ENCODE assay signal across 1 cellular context in the genomic region with DNA sequence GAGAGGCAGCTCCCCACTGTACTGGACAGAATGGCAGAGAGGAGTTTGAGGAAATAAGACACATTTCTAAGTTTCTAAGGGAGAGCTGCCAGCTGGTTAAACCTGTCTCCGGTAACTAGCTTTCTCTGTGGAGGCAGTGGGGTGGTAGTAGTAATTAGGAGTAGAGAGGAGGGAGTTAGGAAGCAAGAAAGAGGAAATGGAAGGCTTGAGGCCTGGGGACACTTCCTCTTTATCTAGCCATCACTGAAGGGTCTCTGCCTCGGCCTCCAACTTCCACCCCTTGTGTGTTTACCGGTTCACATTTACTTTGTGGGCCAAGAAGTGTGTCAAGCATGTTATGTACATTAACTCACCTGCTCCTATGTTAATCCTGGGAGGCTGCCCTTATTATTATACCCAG.
TF ChIP-seq lines count a peak whose summit lies in the region.

No MANE protein-coding gene starts in this region.

TF ChIP-seq in H1, 55 proteins besides CTCF, POLR2A, EP300 and RAD21:
- TF ChIP-seq CBX5 (IDR thresholded peaks at IDR 0.05; ENCODE audit: low read depth, low read length) (no peak), SP4 (IDR thresholded peaks at IDR 0.05; ENCODE audit: low read length) (no peak), SP2 (IDR thresholded peaks at IDR 0.05; ENCODE audit: low read length) (no peak), EZH2 (IDR thresholded peaks at IDR 0.05; ENCODE audit: low read depth, low read length, severe bottlenecking) (no peak), SRF (IDR thresholded peaks at IDR 0.05; ENCODE audit: low read depth, low read length) (no peak), KDM4A (IDR thresholded peaks at IDR 0.05; ENCODE audit: low read depth, low read length, severe bottlenecking) (no peak), SIRT6 (IDR thresholded peaks at IDR 0.05; ENCODE audit: low read length) (no peak), CHD2 (IDR thresholded peaks at IDR 0.05; ENCODE audit: low read length) (no peak), KDM1A (IDR thresholded peaks at IDR 0.05; ENCODE audit: borderline replicate concordance, low read length) (no peak), BCL11A (IDR thresholded peaks at IDR 0.05; ENCODE audit: low read depth in 2 of 2, low read length in 2 of 2) (no peak), JUN (IDR thresholded peaks at IDR 0.05; ENCODE audit: low read depth, low read length) (no peak), KDM5A (IDR thresholded peaks at IDR 0.05; ENCODE audit: low read length) (no peak), ASH2L (IDR thresholded peaks at IDR 0.05; ENCODE audit: low read length) (no peak)
- TF ChIP-seq, protein P1, sequence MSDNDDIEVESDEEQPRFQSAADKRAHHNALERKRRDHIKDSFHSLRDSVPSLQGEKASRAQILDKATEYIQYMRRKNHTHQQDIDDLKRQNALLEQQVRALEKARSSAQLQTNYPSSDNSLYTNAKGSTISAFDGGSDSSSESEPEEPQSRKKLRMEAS (IDR thresholded peaks at IDR 0.05): no peak
- TF ChIP-seq, protein P2, sequence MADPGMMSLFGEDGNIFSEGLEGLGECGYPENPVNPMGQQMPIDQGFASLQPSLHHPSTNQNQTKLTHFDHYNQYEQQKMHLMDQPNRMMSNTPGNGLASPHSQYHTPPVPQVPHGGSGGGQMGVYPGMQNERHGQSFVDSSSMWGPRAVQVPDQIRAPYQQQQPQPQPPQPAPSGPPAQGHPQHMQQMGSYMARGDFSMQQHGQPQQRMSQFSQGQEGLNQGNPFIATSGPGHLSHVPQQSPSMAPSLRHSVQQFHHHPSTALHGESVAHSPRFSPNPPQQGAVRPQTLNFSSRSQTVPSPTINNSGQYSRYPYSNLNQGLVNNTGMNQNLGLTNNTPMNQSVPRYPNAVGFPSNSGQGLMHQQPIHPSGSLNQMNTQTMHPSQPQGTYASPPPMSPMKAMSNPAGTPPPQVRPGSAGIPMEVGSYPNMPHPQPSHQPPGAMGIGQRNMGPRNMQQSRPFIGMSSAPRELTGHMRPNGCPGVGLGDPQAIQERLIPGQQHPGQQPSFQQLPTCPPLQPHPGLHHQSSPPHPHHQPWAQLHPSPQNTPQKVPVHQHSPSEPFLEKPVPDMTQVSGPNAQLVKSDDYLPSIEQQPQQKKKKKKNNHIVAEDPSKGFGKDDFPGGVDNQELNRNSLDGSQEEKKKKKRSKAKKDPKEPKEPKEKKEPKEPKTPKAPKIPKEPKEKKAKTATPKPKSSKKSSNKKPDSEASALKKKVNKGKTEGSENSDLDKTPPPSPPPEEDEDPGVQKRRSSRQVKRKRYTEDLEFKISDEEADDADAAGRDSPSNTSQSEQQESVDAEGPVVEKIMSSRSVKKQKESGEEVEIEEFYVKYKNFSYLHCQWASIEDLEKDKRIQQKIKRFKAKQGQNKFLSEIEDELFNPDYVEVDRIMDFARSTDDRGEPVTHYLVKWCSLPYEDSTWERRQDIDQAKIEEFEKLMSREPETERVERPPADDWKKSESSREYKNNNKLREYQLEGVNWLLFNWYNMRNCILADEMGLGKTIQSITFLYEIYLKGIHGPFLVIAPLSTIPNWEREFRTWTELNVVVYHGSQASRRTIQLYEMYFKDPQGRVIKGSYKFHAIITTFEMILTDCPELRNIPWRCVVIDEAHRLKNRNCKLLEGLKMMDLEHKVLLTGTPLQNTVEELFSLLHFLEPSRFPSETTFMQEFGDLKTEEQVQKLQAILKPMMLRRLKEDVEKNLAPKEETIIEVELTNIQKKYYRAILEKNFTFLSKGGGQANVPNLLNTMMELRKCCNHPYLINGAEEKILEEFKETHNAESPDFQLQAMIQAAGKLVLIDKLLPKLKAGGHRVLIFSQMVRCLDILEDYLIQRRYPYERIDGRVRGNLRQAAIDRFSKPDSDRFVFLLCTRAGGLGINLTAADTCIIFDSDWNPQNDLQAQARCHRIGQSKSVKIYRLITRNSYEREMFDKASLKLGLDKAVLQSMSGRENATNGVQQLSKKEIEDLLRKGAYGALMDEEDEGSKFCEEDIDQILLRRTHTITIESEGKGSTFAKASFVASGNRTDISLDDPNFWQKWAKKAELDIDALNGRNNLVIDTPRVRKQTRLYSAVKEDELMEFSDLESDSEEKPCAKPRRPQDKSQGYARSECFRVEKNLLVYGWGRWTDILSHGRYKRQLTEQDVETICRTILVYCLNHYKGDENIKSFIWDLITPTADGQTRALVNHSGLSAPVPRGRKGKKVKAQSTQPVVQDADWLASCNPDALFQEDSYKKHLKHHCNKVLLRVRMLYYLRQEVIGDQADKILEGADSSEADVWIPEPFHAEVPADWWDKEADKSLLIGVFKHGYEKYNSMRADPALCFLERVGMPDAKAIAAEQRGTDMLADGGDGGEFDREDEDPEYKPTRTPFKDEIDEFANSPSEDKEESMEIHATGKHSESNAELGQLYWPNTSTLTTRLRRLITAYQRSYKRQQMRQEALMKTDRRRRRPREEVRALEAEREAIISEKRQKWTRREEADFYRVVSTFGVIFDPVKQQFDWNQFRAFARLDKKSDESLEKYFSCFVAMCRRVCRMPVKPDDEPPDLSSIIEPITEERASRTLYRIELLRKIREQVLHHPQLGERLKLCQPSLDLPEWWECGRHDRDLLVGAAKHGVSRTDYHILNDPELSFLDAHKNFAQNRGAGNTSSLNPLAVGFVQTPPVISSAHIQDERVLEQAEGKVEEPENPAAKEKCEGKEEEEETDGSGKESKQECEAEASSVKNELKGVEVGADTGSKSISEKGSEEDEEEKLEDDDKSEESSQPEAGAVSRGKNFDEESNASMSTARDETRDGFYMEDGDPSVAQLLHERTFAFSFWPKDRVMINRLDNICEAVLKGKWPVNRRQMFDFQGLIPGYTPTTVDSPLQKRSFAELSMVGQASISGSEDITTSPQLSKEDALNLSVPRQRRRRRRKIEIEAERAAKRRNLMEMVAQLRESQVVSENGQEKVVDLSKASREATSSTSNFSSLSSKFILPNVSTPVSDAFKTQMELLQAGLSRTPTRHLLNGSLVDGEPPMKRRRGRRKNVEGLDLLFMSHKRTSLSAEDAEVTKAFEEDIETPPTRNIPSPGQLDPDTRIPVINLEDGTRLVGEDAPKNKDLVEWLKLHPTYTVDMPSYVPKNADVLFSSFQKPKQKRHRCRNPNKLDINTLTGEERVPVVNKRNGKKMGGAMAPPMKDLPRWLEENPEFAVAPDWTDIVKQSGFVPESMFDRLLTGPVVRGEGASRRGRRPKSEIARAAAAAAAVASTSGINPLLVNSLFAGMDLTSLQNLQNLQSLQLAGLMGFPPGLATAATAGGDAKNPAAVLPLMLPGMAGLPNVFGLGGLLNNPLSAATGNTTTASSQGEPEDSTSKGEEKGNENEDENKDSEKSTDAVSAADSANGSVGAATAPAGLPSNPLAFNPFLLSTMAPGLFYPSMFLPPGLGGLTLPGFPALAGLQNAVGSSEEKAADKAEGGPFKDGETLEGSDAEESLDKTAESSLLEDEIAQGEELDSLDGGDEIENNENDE (IDR thresholded peaks at IDR 0.05; ENCODE audit: insufficient replicate concordance, low read length): no peak
